In genomic region chr1:57945045-57945444, GRCh38 we compare ENCODE assay signal across 28 cellular contexts.
"Had no signal": no experiment of that assay in that cellular context is flagged by ENCODE, and none has a peak within 500 bp of the region (broad histone marks: within the 10 kb centered on the region; RNA-seq: fewer than 3 reads in every experiment).

No MANE protein-coding gene starts in this region.

- H3K27me3 ChIP-seq: stomach, suprapubic skin, testis, thyroid gland, tibial artery, tibial nerve, transverse colon, upper lobe of left lung, upper lobe of right lung, uterus, vagina had no signal

- H3K36me3 Mint-ChIP-seq: stimulated activated memory B cell treated with anti-CD40 and anti-IgM and Interleukin-4, amounts not matched to agents 10 μg/mL and 1 μg/mL and 100 μg/mL, for 72 hours; stimulated activated naive B cell treated with anti-CD40 and anti-IgM and Interleukin-4, amounts not matched to agents 10 μg/mL and 1 μg/mL and 100 μg/mL, for 72 hours; type B pancreatic cell had no signal

- H3K4me3 ChIP-seq: stomach, suprapubic skin, testis, thoracic aorta, thyroid gland, tibial artery, tibial nerve, transverse colon, upper lobe of left lung, upper lobe of right lung, uterus, vagina had no signal

- H3K9me3 Mint-ChIP-seq: stimulated activated naive CD8-positive, alpha-beta T cell treated with anti-CD3 and anti-CD28 coated beads, Interleukin-15, Interleukin-2, amounts not matched to agents 100 ng/mL and 50 ng/mL, for 24 hours had no signal

- H3K27ac Mint-ChIP-seq: stimulated activated memory B cell treated with anti-CD40 and anti-IgM and Interleukin-4, amounts not matched to agents 10 μg/mL and 1 μg/mL and 100 μg/mL, for 72 hours; stimulated activated naive B cell treated with anti-CD40 and anti-IgM and Interleukin-4, amounts not matched to agents 10 μg/mL and 1 μg/mL and 100 μg/mL, for 72 hours; stimulated activated naive CD8-positive, alpha-beta T cell treated with anti-CD3 and anti-CD28 coated beads, Interleukin-15, amount 100 ng/mL, for 72 hours; stimulated activated naive CD8-positive, alpha-beta T cell treated with anti-CD3 and anti-CD28 coated beads, Interleukin-15, Interleukin-2, amounts not matched to agents 100 ng/mL and 50 ng/mL, for 24 hours; type B pancreatic cell had no signal

- H3K4me3 Mint-ChIP-seq: stimulated activated memory B cell treated with anti-CD40 and anti-IgM and Interleukin-4, amounts not matched to agents 10 μg/mL and 1 μg/mL and 100 μg/mL, for 72 hours; stimulated activated naive B cell treated with anti-CD40 and anti-IgM and Interleukin-4, amounts not matched to agents 10 μg/mL and 1 μg/mL and 100 μg/mL, for 72 hours; stimulated activated naive CD8-positive, alpha-beta T cell treated with anti-CD3 and anti-CD28 coated beads, Interleukin-15, amount 100 ng/mL, for 72 hours; stimulated activated naive CD8-positive, alpha-beta T cell treated with anti-CD3 and anti-CD28 coated beads, Interleukin-15, Interleukin-2, amounts not matched to agents 100 ng/mL and 50 ng/mL, for 24 hours; type B pancreatic cell had no signal

- H3K27me3 Mint-ChIP-seq: stimulated activated memory B cell treated with anti-CD40 and anti-IgM and Interleukin-4, amounts not matched to agents 10 μg/mL and 1 μg/mL and 100 μg/mL, for 72 hours; stimulated activated naive B cell treated with anti-CD40 and anti-IgM and Interleukin-4, amounts not matched to agents 10 μg/mL and 1 μg/mL and 100 μg/mL, for 72 hours; stimulated activated naive CD8-positive, alpha-beta T cell treated with anti-CD3 and anti-CD28 coated beads, Interleukin-15, amount 100 ng/mL, for 72 hours; stimulated activated naive CD8-positive, alpha-beta T cell treated with anti-CD3 and anti-CD28 coated beads, Interleukin-15, Interleukin-2, amounts not matched to agents 100 ng/mL and 50 ng/mL, for 24 hours had no signal

- ATAC-seq: stimulated activated memory B cell treated with anti-CD40 and anti-IgM and Interleukin-4, amounts not matched to agents 10 μg/mL and 1 μg/mL and 100 μg/mL, for 72 hours; stimulated activated naive B cell treated with anti-CD40 and anti-IgM and Interleukin-4, amounts not matched to agents 10 μg/mL and 1 μg/mL and 100 μg/mL, for 72 hours; stimulated activated naive CD8-positive, alpha-beta T cell treated with anti-CD3 and anti-CD28 coated beads, Interleukin-15, amount 100 ng/mL, for 72 hours; stimulated activated naive CD8-positive, alpha-beta T cell treated with anti-CD3 and anti-CD28 coated beads, Interleukin-15, Interleukin-2, amounts not matched to agents 100 U/mL and 50 U/mL, for 24 hours; upper lobe of right lung had no signal

- H3K4me1 ChIP-seq: stomach, suprapubic skin, testis, thyroid gland, tibial artery, tibial nerve, transverse colon, upper lobe of left lung, upper lobe of right lung, uterus, vagina had no signal

- H3K27ac ChIP-seq: stomach, suprapubic skin, testis, thoracic aorta, thyroid gland, tibial artery, tibial nerve, transverse colon, upper lobe of left lung, upper lobe of right lung, uterus, vagina had no signal

- DNase-seq: stimulated activated CD4-positive, alpha-beta T cell treated with anti-CD3 and anti-CD28 coated beads, Interleukin-2, amount 100 ng/mL, for 24 hours; stimulated activated CD4-positive, alpha-beta T cell treated with anti-CD3 and anti-CD28 coated beads, Interleukin-2, amount 100 ng/mL, for 48 hours; stimulated activated CD4-positive, alpha-beta T cell treated with anti-CD3 and anti-CD28 coated beads, Interleukin-4, amount 100 ng/mL, for 1 hour; stimulated activated CD4-positive, alpha-beta T cell treated with anti-CD3 and anti-CD28 coated beads, Interleukin-4, amount 100 ng/mL, for 24 hours; stimulated activated CD4-positive, alpha-beta T cell treated with anti-CD3 and anti-CD28 coated beads, Interleukin-4, amount 100 ng/mL, for 4 hours; stimulated activated CD8-positive, alpha-beta memory T cell treated with anti-CD3 and anti-CD28 coated beads, Interleukin-4, amount 100 ng/mL, for 48 hours; stimulated activated naive B cell treated with anti-CD40 and anti-IgM and Interleukin-4, amounts not matched to agents 10 μg/mL and 1 μg/mL and 100 μg/mL, for 72 hours; stimulated activated naive CD4-positive, alpha-beta T cell; stimulated activated naive CD4-positive, alpha-beta T cell treated with Interleukin-2 at 50 U/mL for 16 hours; stimulated activated naive CD8-positive, alpha-beta T cell treated with anti-CD3 and anti-CD28 coated beads, Interleukin-15, amount 100 ng/mL, for 72 hours; stimulated activated naive CD8-positive, alpha-beta T cell treated with anti-CD3 and anti-CD28 coated beads, Interleukin-15, Interleukin-2, amounts not matched to agents 100 U/mL and 50 U/mL, for 24 hours; stomach; substantia nigra; testis; thyroid gland; tibial artery; transverse colon; trophoblast cell; upper lobe of left lung; upper lobe of right lung; uterus had no signal

- H3K4me1 Mint-ChIP-seq: stimulated activated memory B cell treated with anti-CD40 and anti-IgM and Interleukin-4, amounts not matched to agents 10 μg/mL and 1 μg/mL and 100 μg/mL, for 72 hours; stimulated activated naive B cell treated with anti-CD40 and anti-IgM and Interleukin-4, amounts not matched to agents 10 μg/mL and 1 μg/mL and 100 μg/mL, for 72 hours; stimulated activated naive CD8-positive, alpha-beta T cell treated with anti-CD3 and anti-CD28 coated beads, Interleukin-15, amount 100 ng/mL, for 72 hours had no signal

- H3K36me3 ChIP-seq: stomach, suprapubic skin, thoracic aorta, thyroid gland, tibial artery, tibial nerve, transverse colon, upper lobe of left lung, upper lobe of right lung, uterus, vagina had no signal

- H3K9me3 ChIP-seq: stomach, suprapubic skin, testis, thoracic aorta, thyroid gland, tibial artery, transverse colon, upper lobe of left lung, upper lobe of right lung, uterus, vagina had no signal
